Comparison of ENCODE assay signal across 1 cellular context in the genomic region with DNA sequence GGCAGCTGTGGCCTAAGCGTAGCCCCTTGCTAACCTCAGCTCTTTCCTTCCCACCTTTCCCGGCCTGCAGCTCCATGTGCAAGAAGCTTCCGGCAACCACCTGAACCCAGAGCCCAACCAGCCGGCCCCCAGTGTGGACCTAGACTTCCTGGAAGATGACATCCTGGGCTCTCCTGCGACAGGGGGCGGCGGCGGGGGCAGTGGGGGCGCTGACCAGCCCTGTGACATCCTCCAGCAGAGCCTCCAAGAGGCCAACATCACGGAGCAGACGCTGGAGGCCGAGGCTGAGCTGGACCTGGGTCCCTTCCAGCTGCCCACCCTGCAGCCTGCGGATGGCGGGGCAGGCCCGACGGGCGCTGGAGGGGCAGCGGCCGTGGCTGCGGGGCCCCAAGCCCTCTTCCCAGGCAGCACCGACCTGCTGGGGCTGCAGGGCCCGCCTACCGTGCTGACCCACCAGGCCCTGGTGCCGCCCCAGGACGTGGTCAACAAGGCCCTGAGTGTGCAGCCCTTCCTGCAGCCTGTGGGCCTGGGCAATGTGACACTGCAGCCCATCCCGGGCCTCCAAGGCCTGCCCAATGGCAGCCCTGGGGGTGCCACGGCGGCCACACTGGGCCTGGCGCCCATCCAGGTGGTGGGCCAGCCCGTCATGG.
TF ChIP-seq lines count a peak whose summit lies in the region.

No MANE protein-coding gene starts in this region.

TF ChIP-seq in K562, 482 proteins besides CTCF, POLR2A, EP300 and RAD21:
- TF ChIP-seq POLR2G (IDR thresholded peaks at IDR 0.05; ENCODE audit: low read depth, low read length), result 0 out of 2 replicates have a peak, but pooled peaks have one; percentile 13
- TF ChIP-seq SMARCA5 (IDR thresholded peaks at IDR 0.05), result no peak
- no peak for TF ChIP-seq BRD9 (IDR thresholded peaks at IDR 0.05; ENCODE audit: low read depth, partially characterized antibody)
